ENCODE assay signal across 1 cellular context in the genomic region with DNA sequence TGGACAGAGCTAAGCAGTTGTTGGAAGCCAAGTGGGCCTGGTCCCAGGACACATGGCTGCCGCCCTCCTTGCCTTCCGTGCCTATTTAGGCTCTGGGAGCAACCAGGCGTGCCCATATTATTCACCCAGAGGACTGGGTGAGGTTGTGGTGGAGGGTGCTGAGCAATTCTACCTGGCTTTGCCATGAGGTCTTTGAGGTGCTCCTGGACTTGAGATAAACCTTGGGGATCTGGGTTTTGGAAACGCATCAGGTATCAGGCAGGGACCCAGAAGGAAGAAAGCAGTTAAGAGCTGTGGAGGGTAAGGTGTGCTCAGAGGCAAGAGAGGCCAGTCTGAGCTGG.
TF ChIP-seq lines count a peak whose summit lies in the region.

No MANE protein-coding gene starts in this region.

TF ChIP-seq in WTC11, 78 proteins besides CTCF, POLR2A, EP300 and RAD21 (continued from another document):
- TF ChIP-seq, protein P1, sequence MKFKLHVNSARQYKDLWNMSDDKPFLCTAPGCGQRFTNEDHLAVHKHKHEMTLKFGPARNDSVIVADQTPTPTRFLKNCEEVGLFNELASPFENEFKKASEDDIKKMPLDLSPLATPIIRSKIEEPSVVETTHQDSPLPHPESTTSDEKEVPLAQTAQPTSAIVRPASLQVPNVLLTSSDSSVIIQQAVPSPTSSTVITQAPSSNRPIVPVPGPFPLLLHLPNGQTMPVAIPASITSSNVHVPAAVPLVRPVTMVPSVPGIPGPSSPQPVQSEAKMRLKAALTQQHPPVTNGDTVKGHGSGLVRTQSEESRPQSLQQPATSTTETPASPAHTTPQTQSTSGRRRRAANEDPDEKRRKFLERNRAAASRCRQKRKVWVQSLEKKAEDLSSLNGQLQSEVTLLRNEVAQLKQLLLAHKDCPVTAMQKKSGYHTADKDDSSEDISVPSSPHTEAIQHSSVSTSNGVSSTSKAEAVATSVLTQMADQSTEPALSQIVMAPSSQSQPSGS (CRISPR knock-in tag; IDR thresholded peaks at IDR 0.05; ENCODE audit: borderline replicate concordance, low read depth) = no peak
- TF ChIP-seq SP1 (CRISPR knock-in tag; conservative IDR thresholded peaks at IDR 0.05) (no peak), ELF4 (CRISPR knock-in tag; IDR thresholded peaks at IDR 0.05; ENCODE audit: low read depth) (no peak), JUN (CRISPR knock-in tag; IDR thresholded peaks at IDR 0.05) (no peak)
- TF ChIP-seq, protein P2, sequence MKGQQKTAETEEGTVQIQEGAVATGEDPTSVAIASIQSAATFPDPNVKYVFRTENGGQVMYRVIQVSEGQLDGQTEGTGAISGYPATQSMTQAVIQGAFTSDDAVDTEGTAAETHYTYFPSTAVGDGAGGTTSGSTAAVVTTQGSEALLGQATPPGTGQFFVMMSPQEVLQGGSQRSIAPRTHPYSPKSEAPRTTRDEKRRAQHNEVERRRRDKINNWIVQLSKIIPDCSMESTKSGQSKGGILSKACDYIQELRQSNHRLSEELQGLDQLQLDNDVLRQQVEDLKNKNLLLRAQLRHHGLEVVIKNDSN (CRISPR knock-in tag; IDR thresholded peaks at IDR 0.05) = no peak
- TF ChIP-seq, protein P3, sequence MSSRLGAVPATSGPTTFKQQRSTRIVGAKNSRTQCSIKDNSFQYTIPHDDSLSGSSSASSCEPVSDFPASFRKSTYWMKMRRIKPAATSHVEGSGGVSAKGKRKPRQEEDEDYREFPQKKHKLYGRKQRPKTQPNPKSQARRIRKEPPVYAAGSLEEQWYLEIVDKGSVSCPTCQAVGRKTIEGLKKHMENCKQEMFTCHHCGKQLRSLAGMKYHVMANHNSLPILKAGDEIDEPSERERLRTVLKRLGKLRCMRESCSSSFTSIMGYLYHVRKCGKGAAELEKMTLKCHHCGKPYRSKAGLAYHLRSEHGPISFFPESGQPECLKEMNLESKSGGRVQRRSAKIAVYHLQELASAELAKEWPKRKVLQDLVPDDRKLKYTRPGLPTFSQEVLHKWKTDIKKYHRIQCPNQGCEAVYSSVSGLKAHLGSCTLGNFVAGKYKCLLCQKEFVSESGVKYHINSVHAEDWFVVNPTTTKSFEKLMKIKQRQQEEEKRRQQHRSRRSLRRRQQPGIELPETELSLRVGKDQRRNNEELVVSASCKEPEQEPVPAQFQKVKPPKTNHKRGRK (CRISPR knock-in tag; IDR thresholded peaks at IDR 0.05; ENCODE audit: borderline replicate concordance) = no peak
